In the genomic region with DNA sequence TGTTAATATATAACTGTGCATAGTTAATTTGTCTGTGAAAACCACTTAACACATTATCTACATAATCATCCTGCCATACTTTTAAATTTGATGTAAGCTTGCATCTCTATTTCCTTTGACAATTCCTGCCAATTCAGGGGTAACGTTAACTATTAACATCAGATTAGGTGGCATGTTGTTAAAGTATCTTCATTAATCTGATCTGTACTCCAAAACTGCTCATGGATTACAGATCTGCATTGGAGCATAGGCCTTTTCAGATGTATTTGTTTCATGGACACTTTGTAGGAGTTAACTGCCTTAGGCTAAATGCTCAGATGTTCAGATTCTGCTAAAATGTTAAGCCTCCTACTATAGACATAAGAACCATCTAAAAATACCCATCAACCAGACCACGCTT, we compare ENCODE assay signal across 11 cellular contexts. TPM values are rescaled to one million over a fixed set of nuclear protein-coding genes. Genes with fewer than 3 reads are reported as not detected.
DNase-seq lines count a peak whose midpoint lies in the region; ATAC-seq, FAIRE-seq and TF ChIP-seq lines count a peak whose summit lies in the region.
"Had no signal": no experiment of that assay in that cellular context is flagged by ENCODE, and none has a peak within 500 bp of the region (broad histone marks: within the 10 kb centered on the region; RNA-seq: fewer than 3 reads in every experiment).

No MANE protein-coding gene starts in this region.

- H3K9ac ChIP-seq in iPS-18a (ENCODE audit: low read length), result no peak overlapping the region

- TF ChIP-seq POLR2A in A549 (IDR thresholded peaks at IDR 0.05; ENCODE audit: low read length), result no peak

- H3K27me3 Mint-ChIP-seq in WTC11 (ENCODE audit: low read depth), result no peaks in the 10 kb centered on the region

- H3K36me3 Mint-ChIP-seq in WTC11, result peaks cover 66% of the 10 kb centered on the region

- H3K9me3 ChIP-seq in A549, result no peaks in the 10 kb centered on the region
- no peaks in the 10 kb centered on the region for H3K9me3 ChIP-seq in iPS-18a (ENCODE audit: control insufficient read depth, low read depth, low read length)
- H3K9me3 ChIP-seq: SJSA1 had no signal

- H3K9me3 Mint-ChIP-seq in WTC11, result no peaks in the 10 kb centered on the region

- CTCF ChIA-PET in A549 (lab: Yijun Ruan, JAX) (interaction anchor here (1.1 kb wide), 1 partner anchor 80 kb away, joined by 4 read pairs; no protein-coding TSS in a partner anchor), WTC11 (lab: Charles Lee) (interaction anchor here (1.5 kb wide), 1 partner anchor 88 kb away, joined by 4 read pairs; no protein-coding TSS in a partner anchor)

- POLR2A ChIA-PET in A549 (lab: Yijun Ruan, JAX), result no interaction called here
- POLR2A ChIA-PET in WTC11 (lab: Charles Lee), result no interaction called here

- DNase-seq in A549 (ENCODE audit: low read depth in 1 of 2, low spot score in 1 of 2) (no peak), WTC11 (ENCODE audit: low spot score) (no peak), SHP77 treated with DMSO at 0.1 percent for 48 hours (lab: John Stamatoyannopoulos, UW) (no peak), NCI-H1694 treated with DMSO at 0.1 percent for 48 hours (lab: John Stamatoyannopoulos, UW) (no peak)
- no peak for DNase-seq in activated effector memory CD4-positive, alpha-beta T cell treated with Interleukin-2 at 50 U/mL for 16 hours
- DNase-seq: islet precursor cell, NCI-H2081 had no signal

- WGBS in A549 (ENCODE audit: missing lambda C conversion rate), result 68% methylated on average over 2 of the region's 2 CpGs

- H3K4me1 ChIP-seq in A549 (peaks cover 37% of the 10 kb centered on the region), iPS-18a (ENCODE audit: control insufficient read depth, low read depth, low read length) (peaks cover 11% of the 10 kb centered on the region)

- peak overlapping the region; percentile 92 for H3K4me2 ChIP-seq in A549

- TF ChIP-seq CTCF in A549 (IDR thresholded peaks at IDR 0.05) (no peak), WTC11 (IDR thresholded peaks at IDR 0.05) (no peak)

- peaks cover 33% of the 10 kb centered on the region for H3K4me1 Mint-ChIP-seq in WTC11

- no peak for TF ChIP-seq RAD21 in A549 (conservative IDR thresholded peaks at IDR 0.05 in 1 of 2, IDR thresholded peaks at IDR 0.05 in 1 of 2)

- H3K4me3 ChIP-seq in A549 (peak overlapping the region; percentile 94; the same call in 2 of the 3 replicates), GM08714 (ENCODE audit: low read length) (peak overlapping the region; percentile 100; the same call in 1 of the 2 replicates), iPS-18a (ENCODE audit: low read length) (peak overlapping the region; percentile 68)
- H3K4me3 ChIP-seq: SJSA1 had no signal

- peak overlapping the region; percentile 99 for H3K4me3 Mint-ChIP-seq in WTC11

- no peak for TF ChIP-seq EP300 in A549 (IDR thresholded peaks at IDR 0.05)

- ATAC-seq in A549 (no peak), WTC11 (no peak), HG02970 (IDR thresholded peaks at IDR 0.05; ENCODE audit: low FRiP score, unreplicated experiment) (no peak)

- H3K36me3 ChIP-seq in iPS-18a (ENCODE audit: control insufficient read depth, low read depth, low read length), result peaks cover 66% of the 10 kb centered on the region

- no peak for FAIRE-seq in A549 (lab: Jason Lieb, UNC)

- no peaks in the 10 kb centered on the region for H3K27me3 ChIP-seq in iPS-18a (ENCODE audit: control insufficient read depth, insufficient read depth, low read length)
- H3K27me3 ChIP-seq: SJSA1 had no signal

- peak overlapping the region; percentile 66 for H3K27ac Mint-ChIP-seq in WTC11

- H3K27ac ChIP-seq in A549, result no peak overlapping the region
- H3K27ac ChIP-seq in iPS-18a (ENCODE audit: low read length), result no peak overlapping the region
- H3K27ac ChIP-seq: SJSA1 had no signal

TF ChIP-seq in A549, 52 proteins besides CTCF, POLR2A, EP300 and RAD21:
- TF ChIP-seq POLR2AphosphoS2 (conservative IDR thresholded peaks at IDR 0.05; ENCODE audit: low read length) (0 out of 2 replicates have a peak, but pooled peaks have one; percentile 73), HEYL (CRISPR knock-in tag; IDR thresholded peaks at IDR 0.05) (no peak)

TF ChIP-seq in WTC11, 78 proteins besides CTCF, POLR2A, EP300 and RAD21:
- TF ChIP-seq, protein P1, sequence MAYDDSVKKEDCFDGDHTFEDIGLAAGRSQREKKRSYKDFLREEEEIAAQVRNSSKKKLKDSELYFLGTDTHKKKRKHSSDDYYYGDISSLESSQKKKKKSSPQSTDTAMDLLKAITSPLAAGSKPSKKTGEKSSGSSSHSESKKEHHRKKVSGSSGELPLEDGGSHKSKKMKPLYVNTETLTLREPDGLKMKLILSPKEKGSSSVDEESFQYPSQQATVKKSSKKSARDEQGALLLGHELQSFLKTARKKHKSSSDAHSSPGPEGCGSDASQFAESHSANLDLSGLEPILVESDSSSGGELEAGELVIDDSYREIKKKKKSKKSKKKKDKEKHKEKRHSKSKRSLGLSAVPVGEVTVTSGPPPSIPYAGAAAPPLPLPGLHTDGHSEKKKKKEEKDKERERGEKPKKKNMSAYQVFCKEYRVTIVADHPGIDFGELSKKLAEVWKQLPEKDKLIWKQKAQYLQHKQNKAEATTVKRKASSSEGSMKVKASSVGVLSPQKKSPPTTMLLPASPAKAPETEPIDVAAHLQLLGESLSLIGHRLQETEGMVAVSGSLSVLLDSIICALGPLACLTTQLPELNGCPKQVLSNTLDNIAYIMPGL (CRISPR knock-in tag; IDR thresholded peaks at IDR 0.05), result no peak
- TF ChIP-seq ZNF416 (CRISPR knock-in tag; IDR thresholded peaks at IDR 0.05), result peak; percentile 16; the same call in 1 of the 2 replicates
- TF ChIP-seq KAT7 (CRISPR knock-in tag; IDR thresholded peaks at IDR 0.05; ENCODE audit: borderline replicate concordance), result no peak
- 0 out of 2 replicates have a peak, but pooled peaks have one; percentile 25 for TF ChIP-seq EMX1 (CRISPR knock-in tag; IDR thresholded peaks at IDR 0.05)
- peak; percentile 83 for TF ChIP-seq NFATC4 (CRISPR knock-in tag; IDR thresholded peaks at IDR 0.05)
- peak; percentile 26; the same call in 1 of the 2 replicates for TF ChIP-seq ZNF671 (CRISPR knock-in tag; IDR thresholded peaks at IDR 0.05)
- no peak for TF ChIP-seq PRRX2 (CRISPR knock-in tag; IDR thresholded peaks at IDR 0.05)

RNA-seq across cellular contexts. Expression of a gene that starts 3.1 kb away (rescaled TPM):
- polyA plus RNA-seq in A549 (2011; rRNA removed) (3,667 and 4,132 TPM in 2 replicates), A549 (2017; fragmentation: RNase III; extraction: RNeasy Plus Mini Kit Qiagen cat#74134 plus additional on column Dnase treatment) (1,863 to 2,062 TPM (median 1,960 TPM) in 3 replicates)
- polyA plus RNA-seq in A549 (2012; cell fraction: cytosol; rRNA removed), result 1,686 and 1,897 TPM in 2 replicates
- polyA plus RNA-seq in A549 (2012; cell fraction: nucleus; rRNA removed), result 398 and 507 TPM in 2 replicates
- 505 and 642 TPM in 2 replicates for polyA minus RNA-seq in A549 (2011; rRNA and poly(A)+ RNA removed)
- total RNA-seq in WTC11 (2021), result 2,281 to 2,651 TPM (median 2,576 TPM) in 3 replicates

RNA-seq across cellular contexts. Expression of a gene that starts 31.9 kb away (rescaled TPM):
- 3.7 and 4.6 TPM in 2 replicates for polyA plus RNA-seq in A549 (2011; rRNA removed)
- polyA plus RNA-seq in A549 (2012; cell fraction: cytosol; rRNA removed), result 0.50 and 0.92 TPM in 2 replicates
- 1.00 and 1.0 TPM in 2 replicates for polyA plus RNA-seq in A549 (2012; cell fraction: nucleus; rRNA removed)
- 1.1 to 1.4 TPM (median 1.1 TPM) in 3 replicates for polyA plus RNA-seq in A549 (2017; fragmentation: RNase III; extraction: RNeasy Plus Mini Kit Qiagen cat#74134 plus additional on column Dnase treatment)
- polyA minus RNA-seq in A549 (2011; rRNA and poly(A)+ RNA removed), result 10.2 and 10.9 TPM in 2 replicates
- 8.1 to 9.5 TPM (median 8.8 TPM) in 3 replicates for total RNA-seq in WTC11 (2021)
